Comparison of ENCODE assay signal across 13 cellular contexts in the genomic region with DNA sequence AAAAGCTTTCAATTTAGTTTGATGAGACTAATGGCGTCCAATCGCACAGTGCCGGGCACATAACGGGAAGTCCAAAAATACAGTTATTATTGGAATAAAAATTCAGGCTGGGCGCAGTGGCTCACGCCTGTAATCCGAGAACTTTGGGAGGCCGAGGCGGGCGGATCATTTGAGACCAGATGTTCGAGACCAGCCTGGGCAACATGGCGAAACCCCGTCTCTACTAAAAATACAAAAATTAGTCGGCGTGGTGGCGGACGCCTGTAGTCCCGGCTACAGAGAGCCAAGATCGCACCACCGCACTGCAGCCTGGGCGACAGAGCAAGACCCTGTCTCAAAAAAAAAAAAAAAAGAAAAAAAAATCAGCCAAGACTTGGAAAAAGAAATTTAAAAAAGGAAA. TPM values are rescaled to one million over a fixed set of nuclear protein-coding genes. Genes with fewer than 3 reads are reported as not detected.
DNase-seq lines count a peak whose midpoint lies in the region; ATAC-seq, FAIRE-seq and TF ChIP-seq lines count a peak whose summit lies in the region.
"Had no signal": no experiment of that assay in that cellular context is flagged by ENCODE, and none has a peak within 500 bp of the region (broad histone marks: within the 10 kb centered on the region; RNA-seq: fewer than 3 reads in every experiment).

No MANE protein-coding gene starts in this region.

- H2AFZ ChIP-seq in H1 (ENCODE audit: low read length): no peak overlapping the region

- no peak overlapping the region for H4K5ac ChIP-seq in H1 (ENCODE audit: insufficient read length, low read depth, low read length)

- peaks cover 6% of the 10 kb centered on the region for H3K4me1 ChIP-seq in RWPE2 (ENCODE audit: insufficient read depth, poor library complexity, severe bottlenecking)
- peaks cover 4 to 6% (median 5%) of the 10 kb centered on the region in 4 experiments; a peak in 5 of 7 replicates for H3K4me1 ChIP-seq in H1 (replicated peaks in 1 of 4; ENCODE audit: control insufficient read depth in 3 of 4, insufficient read depth in 4 of 4, low read length in 3 of 4)

- no peak for TF ChIP-seq RAD21 in H1 (IDR thresholded peaks at IDR 0.05 in 1 of 2, conservative IDR thresholded peaks at IDR 0.05 in 1 of 2; ENCODE audit: low read depth in 2 of 2, low read length in 2 of 2)

- TF ChIP-seq EP300 in H1 (IDR thresholded peaks at IDR 0.05; ENCODE audit: borderline replicate concordance in 1 of 2, low read depth in 2 of 2, low read length in 2 of 2): no peak

- H2BK12ac ChIP-seq in H1 (ENCODE audit: low read depth, low read length): no peak overlapping the region

- CTCF ChIA-PET in H1 (lab: Charles Lee; ENCODE audit: partially characterized antibody): interaction anchor here (0.6 to 5.2 kb wide), 6 partner anchors 9 to 110 kb away, joined by 3 to 34 read pairs (median 4); no protein-coding TSS in a partner anchor

- peaks cover 23% of the 10 kb centered on the region for H3K4me1 Mint-ChIP-seq in activated CD4-positive, alpha-beta T cell treated with anti-CD3 and anti-CD28 coated beads, Interleukin-2, amount 10 ng/mL, durations not matched to agents 24 days and 14 days
- H3K4me1 Mint-ChIP-seq in progenitor cell of endocrine pancreas (ENCODE audit: low read depth): peaks cover 10% of the 10 kb centered on the region

- POLR2A ChIA-PET in H1 (lab: Charles Lee; ENCODE audit: partially characterized antibody): interaction anchor here (1.3 to 5.0 kb wide), 3 partner anchors 18 to 71 kb away, joined by 3 to 54 read pairs (median 5); partner anchors contain the start of gene ITFG2

- H3K79me2 ChIP-seq in H1 (ENCODE audit: control insufficient read depth in 1 of 2, insufficient read depth in 2 of 2, low read length in 2 of 2): peaks cover 0 to 23% of the 10 kb centered on the region in 2 experiments; a peak in 2 of 4 replicates

- no peak overlapping the region for H2BK15ac ChIP-seq in H1 (ENCODE audit: low read length)

- no peak overlapping the region for H2BK20ac ChIP-seq in H1 (ENCODE audit: low read length)

- no peak overlapping the region for H3K9ac ChIP-seq in H1 (replicated peaks in 1 of 4; ENCODE audit: extremely low read depth in 1 of 4, low read depth in 3 of 4, low read length in 3 of 4)

- peaks cover 5% of the 10 kb centered on the region; the same call in 1 of the 2 replicates for H3K79me1 ChIP-seq in H1 (ENCODE audit: low read depth, low read length)

- H3K4me3 ChIP-seq in RWPE2 (ENCODE audit: severe bottlenecking) (no peak overlapping the region), H1 (ENCODE audit: extremely low read depth in 1 of 4, insufficient read depth in 2 of 4, low read depth in 3 of 4, low read length in 4 of 4) (peak overlapping the region; percentile 59 to 73 (median 66); a peak in 5 of 8 replicates)

- H3K18ac ChIP-seq in H1 (ENCODE audit: extremely low read depth, low read length): peak overlapping the region; percentile 82; the same call in 1 of the 2 replicates

- TF ChIP-seq POLR2A in H1 (IDR thresholded peaks at IDR 0.05; ENCODE audit: control extremely low read depth in 1 of 2, low read depth in 2 of 2, low read length in 2 of 2): no peak

- H3K27ac Mint-ChIP-seq in activated CD4-positive, alpha-beta T cell treated with anti-CD3 and anti-CD28 coated beads, Interleukin-2, amount 10 ng/mL, durations not matched to agents 24 days and 14 days: no peak overlapping the region
- no peak overlapping the region for H3K27ac Mint-ChIP-seq in progenitor cell of endocrine pancreas

- no peak overlapping the region for H2AK5ac ChIP-seq in H1 (ENCODE audit: low read depth, low read length)

- peaks cover 25% of the 10 kb centered on the region for H3K27me3 Mint-ChIP-seq in activated CD4-positive, alpha-beta T cell treated with anti-CD3 and anti-CD28 coated beads, Interleukin-2, amount 10 ng/mL, durations not matched to agents 24 days and 14 days
- peaks cover 52% of the 10 kb centered on the region for H3K27me3 Mint-ChIP-seq in progenitor cell of endocrine pancreas

- no peak overlapping the region for H4K91ac ChIP-seq in H1 (replicated peaks; ENCODE audit: insufficient read length, low read length)

- no peak overlapping the region for H4K8ac ChIP-seq in H1 (ENCODE audit: extremely low read depth, insufficient read depth, low read length)

- FAIRE-seq in H1 (lab: Jason Lieb, UNC): no peak
- FAIRE-seq: A204.1 had no signal

- TF ChIP-seq CTCF in RWPE2 (IDR thresholded peaks at IDR 0.05; ENCODE audit: poor library complexity, severe bottlenecking): no peak
- no peak for TF ChIP-seq CTCF in H1 (IDR thresholded peaks at IDR 0.05; ENCODE audit: control extremely low read depth in 1 of 3, insufficient read depth in 1 of 3, low read depth in 1 of 3, low read length in 3 of 3)
- TF ChIP-seq CTCF in progenitor cell of endocrine pancreas (IDR thresholded peaks at IDR 0.05; ENCODE audit: unreplicated experiment): no peak

- 96% methylated on average over 20 of the region's 21 CpGs; no CpG with 5 or more reads in 1 of the 2 experiments for WGBS in H1 (ENCODE audit: extremely low coverage in 1 of 2, insufficient coverage in 1 of 2, insufficient read length in 1 of 2, insufficient replicate concordance in 2 of 2, low coverage in 1 of 2, low lambda C conversion rate in 2 of 2, missing lambda C conversion rate in 1 of 2), 2 experiments

- H3K27ac ChIP-seq in RWPE2 (ENCODE audit: poor library complexity, severe bottlenecking) (no peak overlapping the region), H1 (ENCODE audit: low read depth, low read length) (no peak overlapping the region)
- H3K27ac ChIP-seq: neutrophil had no signal

- H3K27me3 ChIP-seq in RWPE2 (ENCODE audit: insufficient read depth, poor library complexity, severe bottlenecking) (no peaks in the 10 kb centered on the region), H1 (replicated peaks in 1 of 4; ENCODE audit: control insufficient read depth in 3 of 4, extremely low read depth in 1 of 4, insufficient read depth in 3 of 4, low read length in 3 of 4) (peaks cover 0 to 6% (median 4%) of the 10 kb centered on the region in 4 experiments; a peak in 6 of 7 replicates)
- H3K27me3 ChIP-seq: gastrocnemius medialis had no signal

- H3K9me3 Mint-ChIP-seq in activated CD4-positive, alpha-beta T cell treated with anti-CD3 and anti-CD28 coated beads, Interleukin-2, amount 10 ng/mL, durations not matched to agents 24 days and 14 days: no peaks in the 10 kb centered on the region
- no peaks in the 10 kb centered on the region for H3K9me3 Mint-ChIP-seq in progenitor cell of endocrine pancreas (ENCODE audit: low read depth)

- peak overlapping the region; percentile 86 to 92 for H3K4me2 ChIP-seq in H1 (ENCODE audit: insufficient read depth in 1 of 2, low read depth in 2 of 2, low read length in 2 of 2)

- intact Hi-C loops in activated CD4-positive, alpha-beta T cell treated with anti-CD3 and anti-CD28 coated beads, Interleukin-2, amount 10 ng/mL, durations not matched to agents 24 days and 14 days (cut with micrococcal nuclease): loop anchor here (10.0 kb wide), 1 partner anchor 961 kb away; the partner anchor contains the start of gene CRACR2A

- H3K36me3 Mint-ChIP-seq in activated CD4-positive, alpha-beta T cell treated with anti-CD3 and anti-CD28 coated beads, Interleukin-2, amount 10 ng/mL, durations not matched to agents 24 days and 14 days (ENCODE audit: low read depth): peaks cover 26% of the 10 kb centered on the region
- H3K36me3 Mint-ChIP-seq in progenitor cell of endocrine pancreas (ENCODE audit: insufficient read depth): peaks cover 12% of the 10 kb centered on the region

- H3K36me3 ChIP-seq in RWPE2 (ENCODE audit: low read depth) (peaks cover 26% of the 10 kb centered on the region), H1 (ENCODE audit: control insufficient read depth in 2 of 4, insufficient read depth in 4 of 4, low read length in 3 of 4) (peaks cover 9 to 18% (median 14%) of the 10 kb centered on the region in 4 experiments)
- H3K36me3 ChIP-seq: neutrophil had no signal

- no peak overlapping the region for H3K56ac ChIP-seq in H1 (replicated peaks; ENCODE audit: insufficient read length, low read depth, low read length)

- H3K9me3 ChIP-seq in RWPE2 (ENCODE audit: severe bottlenecking) (no peaks in the 10 kb centered on the region), H1 (ENCODE audit: insufficient read depth in 2 of 2, low read depth in 1 of 2, low read length in 1 of 2) (no peaks in the 10 kb centered on the region)
- H3K9me3 ChIP-seq: gastrocnemius medialis, neutrophil had no signal

- H3K4me3 Mint-ChIP-seq in activated CD4-positive, alpha-beta T cell treated with anti-CD3 and anti-CD28 coated beads, Interleukin-2, amount 10 ng/mL, durations not matched to agents 24 days and 14 days: peak overlapping the region; percentile 80
- peak overlapping the region; percentile 65 for H3K4me3 Mint-ChIP-seq in progenitor cell of endocrine pancreas (ENCODE audit: low read depth)

- no peak overlapping the region for H3K14ac ChIP-seq in H1 (ENCODE audit: insufficient read length)

- ATAC-seq in RWPE2 (ENCODE audit: low read depth) (no peak), HG03442 (IDR thresholded peaks at IDR 0.05; ENCODE audit: unreplicated experiment) (no peak)

- no peak overlapping the region for H3K4ac ChIP-seq in H1 (replicated peaks; ENCODE audit: insufficient read length, low read depth, low read length)

- peaks cover 11% of the 10 kb centered on the region; the same call in 1 of the 2 replicates for H3K23me2 ChIP-seq in H1 (ENCODE audit: low read depth, low read length)

- DNase-seq in activated CD4-positive, alpha-beta T cell treated with anti-CD3 and anti-CD28 coated beads, Interleukin-2, amount 10 ng/mL, durations not matched to agents 24 days and 14 days: no peak
- no peak for DNase-seq in activated CD4-positive, alpha-beta T cell treated with anti-CD3 and anti-CD28 coated beads, Interleukin-2, amount 50 U/mL, for 1 hour
- DNase-seq in RWPE2 (ENCODE audit: low spot score) (peak; percentile 28), H1 (ENCODE audit: low read depth in 1 of 2, low spot score in 2 of 2) (no peak), progenitor cell of endocrine pancreas (ENCODE audit: low spot score, unreplicated experiment) (no peak), T-helper 9 cell (no peak), dermis blood vessel endothelial cell (no peak)
- DNase-seq: effector memory CD4-positive, alpha-beta T cell; gastrocnemius medialis; NCI-H2171 treated with DMSO at 0.1 percent for 48 hours had no signal

- peaks cover 12 to 15% of the 10 kb centered on the region in 2 experiments for H4K20me1 ChIP-seq in H1 (replicated peaks in 1 of 2; ENCODE audit: control insufficient read depth in 1 of 2, insufficient read depth in 2 of 2, low read length in 2 of 2)

- H2BK120ac ChIP-seq in H1 (replicated peaks; ENCODE audit: low read depth, low read length): no peak overlapping the region

- no peak overlapping the region for H3K23ac ChIP-seq in H1 (ENCODE audit: insufficient read length)

- H2BK5ac ChIP-seq in H1 (ENCODE audit: low read depth, low read length): no peak overlapping the region

RNA-seq across cellular contexts. Expression of gene FKBP4, which starts 1.2 kb away (rescaled TPM):
- total RNA-seq in activated CD4-positive, alpha-beta T cell treated with anti-CD3 and anti-CD28 coated beads, Interleukin-2, amount 10 ng/mL, durations not matched to agents 24 days and 14 days: 300 and 311 TPM in 2 replicates
- 227 and 243 TPM in 2 replicates for total RNA-seq in H1 (2021; fragmentation: NEBNext Ultra II Directional; extraction: Animal tissue kit (Norgen Biotek cat#: 25700))
- polyA plus RNA-seq in H1 (2011; rRNA removed): 72.6 and 82.0 TPM in 2 replicates
- polyA plus RNA-seq in H1 (2011; cell fraction: cytosol; rRNA removed): 106 TPM
- polyA plus RNA-seq in H1 (2011; cell fraction: nucleus; rRNA removed): 112 TPM
- polyA plus RNA-seq in H1 (2012, experiment 1 of 2): 158 to 191 TPM (median 164 TPM) in 4 replicates
- polyA plus RNA-seq in H1 (2012, experiment 2 of 2): 169 TPM
- 116 TPM for polyA plus RNA-seq in H1 (2013, experiment 1 of 2)
- 114 TPM for polyA plus RNA-seq in H1 (2013, experiment 2 of 2)
- polyA minus RNA-seq in H1 (2011; rRNA and poly(A)+ RNA removed): 119 and 142 TPM in 2 replicates
- polyA minus RNA-seq in H1 (2011; cell fraction: cytosol; rRNA and poly(A)+ RNA removed): 99.8 TPM
- 91.1 TPM for polyA minus RNA-seq in H1 (2011; cell fraction: nucleus; rRNA and poly(A)+ RNA removed)
- total RNA-seq in progenitor cell of endocrine pancreas: 132 and 149 TPM in 2 replicates
- 47.5 and 72.3 TPM in 2 replicates for total RNA-seq in dermis blood vessel endothelial cell

RNA-seq across cellular contexts. Expression of gene ITFG2, which starts 18.9 kb away (rescaled TPM):
- total RNA-seq in activated CD4-positive, alpha-beta T cell treated with anti-CD3 and anti-CD28 coated beads, Interleukin-2, amount 10 ng/mL, durations not matched to agents 24 days and 14 days: 36.5 and 43.8 TPM in 2 replicates
- total RNA-seq in H1 (2021; fragmentation: NEBNext Ultra II Directional; extraction: Animal tissue kit (Norgen Biotek cat#: 25700)): 22.9 and 23.0 TPM in 2 replicates
- 15.0 and 20.8 TPM in 2 replicates for polyA plus RNA-seq in H1 (2011; rRNA removed)
- 21.5 TPM for polyA plus RNA-seq in H1 (2011; cell fraction: cytosol; rRNA removed)
- 47.7 TPM for polyA plus RNA-seq in H1 (2011; cell fraction: nucleus; rRNA removed)
- 39.0 to 45.0 TPM (median 40.5 TPM) in 4 replicates for polyA plus RNA-seq in H1 (2012, experiment 1 of 2)
- 16.1 TPM for polyA plus RNA-seq in H1 (2012, experiment 2 of 2)
- polyA plus RNA-seq in H1 (2013, experiment 1 of 2): 12.1 TPM
- polyA plus RNA-seq in H1 (2013, experiment 2 of 2): 10.8 TPM
- polyA minus RNA-seq in H1 (2011; rRNA and poly(A)+ RNA removed): 35.9 and 37.4 TPM in 2 replicates
- 17.5 TPM for polyA minus RNA-seq in H1 (2011; cell fraction: cytosol; rRNA and poly(A)+ RNA removed)
- polyA minus RNA-seq in H1 (2011; cell fraction: nucleus; rRNA and poly(A)+ RNA removed): 38.8 TPM
- total RNA-seq in progenitor cell of endocrine pancreas (85.3 and 89.3 TPM in 2 replicates), dermis blood vessel endothelial cell (17.2 and 19.7 TPM in 2 replicates)

RNA-seq across cellular contexts. Expression of gene NRIP2, which starts 41.3 kb away (rescaled TPM):
- not detected in 2 replicates for total RNA-seq in activated CD4-positive, alpha-beta T cell treated with anti-CD3 and anti-CD28 coated beads, Interleukin-2, amount 10 ng/mL, durations not matched to agents 24 days and 14 days
- total RNA-seq in H1 (2021; fragmentation: NEBNext Ultra II Directional; extraction: Animal tissue kit (Norgen Biotek cat#: 25700)): not detected in 2 replicates
- polyA plus RNA-seq in H1 (2011; rRNA removed): 0.03 and 0.06 TPM in 2 replicates
- polyA plus RNA-seq in H1 (2011; cell fraction: cytosol; rRNA removed): not detected
- not detected for polyA plus RNA-seq in H1 (2011; cell fraction: nucleus; rRNA removed)
- polyA plus RNA-seq in H1 (2012, experiment 1 of 2): 1.2 to 2.0 TPM (median 1.6 TPM) in 4 replicates
- 0.31 TPM for polyA plus RNA-seq in H1 (2012, experiment 2 of 2)
- not detected for polyA plus RNA-seq in H1 (2013, experiment 1 of 2)
- polyA plus RNA-seq in H1 (2013, experiment 2 of 2): not detected
- 0.15 TPM in 1 of 2 replicates, not detected in the other for polyA minus RNA-seq in H1 (2011; rRNA and poly(A)+ RNA removed)
- not detected for polyA minus RNA-seq in H1 (2011; cell fraction: cytosol; rRNA and poly(A)+ RNA removed)
- polyA minus RNA-seq in H1 (2011; cell fraction: nucleus; rRNA and poly(A)+ RNA removed): not detected
- total RNA-seq in progenitor cell of endocrine pancreas (not detected in 2 replicates), dermis blood vessel endothelial cell (not detected in 2 replicates)
